In the genomic region with DNA sequence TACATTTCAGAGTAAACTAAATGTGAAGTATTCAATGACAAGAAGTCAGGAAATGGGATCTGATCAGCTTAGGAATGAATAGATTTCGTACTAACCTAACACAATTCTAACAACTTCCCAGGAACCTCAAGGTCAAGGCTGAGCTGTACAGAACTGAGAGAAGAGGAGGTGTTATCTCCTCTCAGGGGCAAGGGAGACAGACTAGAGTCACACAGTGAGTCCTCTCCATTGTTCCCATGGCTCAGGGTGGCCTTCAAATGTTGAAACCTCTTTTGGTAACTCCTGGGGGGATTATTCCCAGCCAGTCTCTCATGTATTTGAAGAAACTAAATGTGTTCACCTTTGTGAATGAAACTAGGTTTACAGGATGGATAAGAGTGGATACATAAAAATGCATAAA, we compare ENCODE assay signal across 40 cellular contexts. TPM values are rescaled to one million over a fixed set of nuclear protein-coding genes. Genes with fewer than 3 reads are reported as not detected.
"Had no signal": no experiment of that assay in that cellular context is flagged by ENCODE, and none has a peak within 500 bp of the region (broad histone marks: within the 10 kb centered on the region; RNA-seq: fewer than 3 reads in every experiment).

No MANE protein-coding gene starts in this region.

- H3K36me3 ChIP-seq: adrenal gland, ascending aorta, brain microvascular endothelial cell, breast epithelium, cardiac muscle cell had no signal

- FAIRE-seq: astrocyte, bronchial epithelial cell had no signal

- H3K4me3 Mint-ChIP-seq: activated naive CD4-positive, alpha-beta T cell treated with anti-CD3 and anti-CD28 coated beads for 36 hours; activated naive CD4-positive, alpha-beta T cell treated with anti-CD3 and anti-CD28 coated beads, Interleukin-2, amount 10 ng/mL, durations not matched to agents 7 days and 5 days; activated naive CD4-positive, alpha-beta T cell treated with anti-CD3 and anti-CD28 coated beads, Interleukin-2, amount 50 U/mL, for 24 hours; activated naive CD8-positive, alpha-beta T cell; activated naive CD8-positive, alpha-beta T cell treated with anti-CD3 and anti-CD28 coated beads for 36 hours; activated naive CD8-positive, alpha-beta T cell treated with anti-CD3 and anti-CD28 coated beads, Interleukin-2, amount 10 ng/mL, durations not matched to agents 7 days and 5 days; activated naive CD8-positive, alpha-beta T cell treated with anti-CD3 and anti-CD28 coated beads, Interleukin-2, amount 50 U/mL, for 24 hours; activated T-cell treated with anti-CD3 and anti-CD28 coated beads, Interleukin-2, amount 50 U/mL, for 24 hours; activated T-cell treated with anti-CD3 and anti-CD28 coated beads, Interleukin-2, amount 50 U/mL, for 4 hours; activated T-cell treated with anti-CD3 and anti-CD28 coated beads, Interleukin-2, amount 50 U/mL, for 72 hours; activated T-helper 1 cell treated with anti-CD3 and anti-CD28 coated beads, Interleukin-12 subunit alpha, Interleukin-12 subunit beta, Interleukin-2, Interleukin-4 antibody, amounts not matched to agents 30 ng/mL and 10 ng/mL and 1 ng/mL, durations not matched to agents 14 hours and 24 hours and 36 hours; activated T-helper 17 cell treated with anti-CD3 and anti-CD28 coated beads, Interleukin-2, amount 50 U/mL, for 72 hours; brain; central memory CD8-positive, alpha-beta T cell had no signal

- ATAC-seq: activated naive CD4-positive, alpha-beta T cell treated with anti-CD3 and anti-CD28 coated beads, Interleukin-2, amount 50 U/mL, for 72 hours; activated naive CD8-positive, alpha-beta T cell treated with anti-CD3 and anti-CD28 coated beads, Interleukin-2, amount 50 U/mL, for 24 hours; activated T-cell treated with anti-CD3 and anti-CD28 coated beads, Interleukin-2, amount 50 U/mL, for 4 hours; activated T-cell treated with anti-CD3 and anti-CD28 coated beads, Interleukin-2, amount 50 U/mL, for 72 hours; activated T-helper 17 cell treated with anti-CD3 and anti-CD28 coated beads, Interleukin-2, amount 50 U/mL, for 72 hours; body of pancreas had no signal

- H3K4me1 Mint-ChIP-seq: activated naive CD4-positive, alpha-beta T cell treated with anti-CD3 and anti-CD28 coated beads, Interleukin-2, amount 10 ng/mL, durations not matched to agents 7 days and 5 days; activated naive CD4-positive, alpha-beta T cell treated with anti-CD3 and anti-CD28 coated beads, Interleukin-2, amount 50 U/mL, for 24 hours; activated naive CD8-positive, alpha-beta T cell treated with anti-CD3 and anti-CD28 coated beads for 36 hours; activated naive CD8-positive, alpha-beta T cell treated with anti-CD3 and anti-CD28 coated beads, Interleukin-2, amount 10 ng/mL, durations not matched to agents 7 days and 5 days; activated naive CD8-positive, alpha-beta T cell treated with anti-CD3 and anti-CD28 coated beads, Interleukin-2, amount 50 U/mL, for 24 hours; activated T-helper 17 cell treated with anti-CD3 and anti-CD28 coated beads, Interleukin-2, amount 50 U/mL, for 72 hours; central memory CD8-positive, alpha-beta T cell had no signal

- H3K36me3 Mint-ChIP-seq: activated naive CD4-positive, alpha-beta T cell treated with anti-CD3 and anti-CD28 coated beads, Interleukin-2, amount 10 ng/mL, durations not matched to agents 7 days and 5 days; activated naive CD4-positive, alpha-beta T cell treated with anti-CD3 and anti-CD28 coated beads, Interleukin-2, amount 50 U/mL, for 72 hours; activated naive CD8-positive, alpha-beta T cell; activated naive CD8-positive, alpha-beta T cell treated with anti-CD3 and anti-CD28 coated beads for 36 hours; activated naive CD8-positive, alpha-beta T cell treated with anti-CD3 and anti-CD28 coated beads, Interleukin-2, amount 10 ng/mL, durations not matched to agents 7 days and 5 days; brain had no signal

- DNase-seq: activated effector memory CD4-positive, alpha-beta T cell treated with anti-CD3 and anti-CD28 coated beads, Interleukin-2, amount 50 U/mL, for 16 hours; activated effector memory CD4-positive, alpha-beta T cell treated with Interleukin-2 at 50 U/mL for 16 hours; activated gamma-delta T cell; activated gamma-delta T cell treated with Interleukin-2 at 50 U/mL for 16 hours; activated naive CD4-positive, alpha-beta T cell; activated naive CD4-positive, alpha-beta T cell treated with anti-CD3 and anti-CD28 coated beads for 36 hours; activated naive CD4-positive, alpha-beta T cell treated with anti-CD3 and anti-CD28 coated beads, Interleukin-2, amount 10 ng/mL, durations not matched to agents 7 days and 5 days; activated naive CD4-positive, alpha-beta T cell treated with anti-CD3 and anti-CD28 coated beads, Interleukin-2, amount 50 U/mL, for 16 hours; activated naive CD4-positive, alpha-beta T cell treated with Interleukin-2 at 50 U/mL for 16 hours; activated naive CD8-positive, alpha-beta T cell treated with anti-CD3 and anti-CD28 coated beads for 36 hours; activated naive CD8-positive, alpha-beta T cell treated with anti-CD3 and anti-CD28 coated beads, Interleukin-2, amount 10 ng/mL, durations not matched to agents 7 days and 5 days; activated naive CD8-positive, alpha-beta T cell treated with anti-CD3 and anti-CD28 coated beads, Interleukin-2, amount 50 U/mL, for 24 hours; activated T-cell treated with anti-CD3 and anti-CD28 coated beads, Interleukin-2, amount 50 U/mL, for 1 hour; activated T-cell treated with anti-CD3 and anti-CD28 coated beads, Interleukin-2, amount 50 U/mL, for 24 hours; activated T-cell treated with anti-CD3 and anti-CD28 coated beads, Interleukin-2, amount 50 U/mL, for 4 hours; activated T-cell treated with anti-CD3 and anti-CD28 coated beads, Interleukin-2, amount 50 U/mL, for 48 hours; activated T-cell treated with anti-CD3 and anti-CD28 coated beads, Interleukin-2, amount 50 U/mL, for 72 hours; adrenal gland; amniotic stem cell; amygdala; anterior cingulate cortex; aorta; body of pancreas; brain microvascular endothelial cell; caudate nucleus; central memory CD4-positive, alpha-beta T cell; cerebellar nuclear complex had no signal

- H3K4me3 ChIP-seq: adrenal gland, ascending aorta, body of pancreas, breast epithelium, cardiac muscle cell had no signal

- H3K27me3 ChIP-seq: ascending aorta, body of pancreas, brain microvascular endothelial cell, breast epithelium, cardiac muscle cell had no signal

- H3K27me3 Mint-ChIP-seq: brain had no signal

- H3K9me3 Mint-ChIP-seq: activated naive CD4-positive, alpha-beta T cell treated with anti-CD3 and anti-CD28 coated beads for 36 hours; activated naive CD4-positive, alpha-beta T cell treated with anti-CD3 and anti-CD28 coated beads, Interleukin-2, amount 10 ng/mL, durations not matched to agents 7 days and 5 days; activated naive CD4-positive, alpha-beta T cell treated with anti-CD3 and anti-CD28 coated beads, Interleukin-2, amount 50 U/mL, for 24 hours; activated naive CD4-positive, alpha-beta T cell treated with anti-CD3 and anti-CD28 coated beads, Interleukin-2, amount 50 U/mL, for 72 hours; activated naive CD8-positive, alpha-beta T cell treated with anti-CD3 and anti-CD28 coated beads for 36 hours; activated naive CD8-positive, alpha-beta T cell treated with anti-CD3 and anti-CD28 coated beads, Interleukin-2, amount 10 ng/mL, durations not matched to agents 7 days and 5 days; activated naive CD8-positive, alpha-beta T cell treated with anti-CD3 and anti-CD28 coated beads, Interleukin-2, amount 50 U/mL, for 24 hours; activated T-cell treated with anti-CD3 and anti-CD28 coated beads, Interleukin-2, amount 50 U/mL, for 24 hours; activated T-cell treated with anti-CD3 and anti-CD28 coated beads, Interleukin-2, amount 50 U/mL, for 4 hours; activated T-cell treated with anti-CD3 and anti-CD28 coated beads, Interleukin-2, amount 50 U/mL, for 72 hours; activated T-helper 1 cell treated with anti-CD3 and anti-CD28 coated beads, Interleukin-12 subunit alpha, Interleukin-12 subunit beta, Interleukin-2, Interleukin-4 antibody, amounts not matched to agents 30 ng/mL and 10 ng/mL and 1 ng/mL, durations not matched to agents 14 hours and 24 hours and 36 hours; activated T-helper 17 cell treated with anti-CD3 and anti-CD28 coated beads, Interleukin-2, amount 50 U/mL, for 72 hours; activated T-helper 2 cell treated with anti-CD3 and anti-CD28 coated beads, Interferon-gamma antibody, Interleukin-2, Interleukin-4, amounts not matched to agents 10 μg/mL and 5 μg/mL and 100 μg/mL, durations not matched to agents 14 hours and 24 hours and 36 hours; brain; central memory CD8-positive, alpha-beta T cell had no signal

- H3K9me3 ChIP-seq: adrenal gland, ascending aorta, body of pancreas, breast epithelium had no signal

- H3K27ac Mint-ChIP-seq: activated naive CD4-positive, alpha-beta T cell treated with anti-CD3 and anti-CD28 coated beads for 36 hours; activated naive CD4-positive, alpha-beta T cell treated with anti-CD3 and anti-CD28 coated beads, Interleukin-2, amount 10 ng/mL, durations not matched to agents 7 days and 5 days; activated naive CD4-positive, alpha-beta T cell treated with anti-CD3 and anti-CD28 coated beads, Interleukin-2, amount 50 U/mL, for 24 hours; activated naive CD4-positive, alpha-beta T cell treated with anti-CD3 and anti-CD28 coated beads, Interleukin-2, amount 50 U/mL, for 72 hours; activated naive CD8-positive, alpha-beta T cell; activated naive CD8-positive, alpha-beta T cell treated with anti-CD3 and anti-CD28 coated beads for 36 hours; activated naive CD8-positive, alpha-beta T cell treated with anti-CD3 and anti-CD28 coated beads, Interleukin-2, amount 10 ng/mL, durations not matched to agents 7 days and 5 days; activated naive CD8-positive, alpha-beta T cell treated with anti-CD3 and anti-CD28 coated beads, Interleukin-2, amount 50 U/mL, for 24 hours; activated T-cell treated with anti-CD3 and anti-CD28 coated beads, Interleukin-2, amount 50 U/mL, for 24 hours; activated T-cell treated with anti-CD3 and anti-CD28 coated beads, Interleukin-2, amount 50 U/mL, for 72 hours; activated T-helper 1 cell treated with anti-CD3 and anti-CD28 coated beads, Interleukin-12 subunit alpha, Interleukin-12 subunit beta, Interleukin-2, Interleukin-4 antibody, amounts not matched to agents 30 ng/mL and 10 ng/mL and 1 ng/mL, durations not matched to agents 14 hours and 24 hours and 36 hours; activated T-helper 17 cell treated with anti-CD3 and anti-CD28 coated beads, Interleukin-2, amount 50 U/mL, for 72 hours; activated T-helper 2 cell treated with anti-CD3 and anti-CD28 coated beads, Interferon-gamma antibody, Interleukin-2, Interleukin-4, amounts not matched to agents 10 μg/mL and 5 μg/mL and 100 μg/mL, durations not matched to agents 14 hours and 24 hours and 36 hours had no signal

- H3K4me1 ChIP-seq: adrenal gland, ascending aorta, breast epithelium had no signal

- H3K27ac ChIP-seq: adrenal gland, ascending aorta, body of pancreas, brain microvascular endothelial cell, breast epithelium, cardiac muscle cell had no signal

RNA-seq across cellular contexts. Expression of gene ELOVL2, which starts 27.7 kb away (rescaled TPM):
- total RNA-seq: activated naive CD4-positive, alpha-beta T cell treated with anti-CD3 and anti-CD28 coated beads for 36 hours; activated naive CD4-positive, alpha-beta T cell treated with anti-CD3 and anti-CD28 coated beads, Interleukin-2, amount 50 U/mL, for 72 hours; activated naive CD8-positive, alpha-beta T cell treated with anti-CD3 and anti-CD28 coated beads for 36 hours; activated naive CD8-positive, alpha-beta T cell treated with anti-CD3 and anti-CD28 coated beads, Interleukin-2, amount 10 ng/mL, durations not matched to agents 7 days and 5 days; activated T-cell treated with anti-CD3 and anti-CD28 coated beads, Interleukin-2, amount 50 U/mL, for 4 hours; activated T-helper 1 cell treated with anti-CD3 and anti-CD28 coated beads, Interleukin-12 subunit alpha, Interleukin-12 subunit beta, Interleukin-2, Interleukin-4 antibody, amounts not matched to agents 30 ng/mL and 10 ng/mL and 1 ng/mL, durations not matched to agents 14 hours and 24 hours and 36 hours; activated T-helper 17 cell treated with anti-CD3 and anti-CD28 coated beads, Interleukin-2, amount 50 U/mL, for 72 hours; activated T-helper 2 cell treated with anti-CD3 and anti-CD28 coated beads, Interferon-gamma antibody, Interleukin-2, Interleukin-4, amounts not matched to agents 10 μg/mL and 5 μg/mL and 100 μg/mL, durations not matched to agents 14 hours and 24 hours and 36 hours had no signal
- polyA plus RNA-seq: aorta, cardiac muscle cell had no signal
